In genomic region chr5:98755406-98755805, GRCh38 we compare ENCODE assay signal across 18 cellular contexts. TPM values are rescaled to one million over a fixed set of nuclear protein-coding genes. Genes with fewer than 3 reads are reported as not detected.
DNase-seq lines count a peak whose midpoint lies in the region; ATAC-seq and TF ChIP-seq lines count a peak whose summit lies in the region.
"Had no signal": no experiment of that assay in that cellular context is flagged by ENCODE, and none has a peak within 500 bp of the region (broad histone marks: within the 10 kb centered on the region; RNA-seq: fewer than 3 reads in every experiment).

No MANE protein-coding gene starts in this region.

- no peak overlapping the region for H3K27ac ChIP-seq in heart left ventricle
- H3K27ac ChIP-seq: epithelial cell of prostate, SJCRH30, testis had no signal

- ATAC-seq in heart left ventricle = no peak
- ATAC-seq: activated CD8-positive, alpha-beta T cell treated with anti-CD3 and anti-CD28 coated beads for 36 hours; CD8-positive, alpha-beta T cell had no signal

- WGBS in heart left ventricle, 4 donors = 62 to 83% (median 71%) methylated on average over 3 of the region's 3 CpGs

- H3K36me3 ChIP-seq in heart left ventricle = no peaks in the 10 kb centered on the region
- H3K36me3 ChIP-seq: SJCRH30 had no signal

- H3K9me3 ChIP-seq in heart left ventricle = no peaks in the 10 kb centered on the region
- H3K9me3 ChIP-seq: SJCRH30, testis had no signal

- H3K27me3 ChIP-seq in heart left ventricle = peaks cover 0 to 16% (median 0%) of the 10 kb centered on the region in 9 donors
- H3K27me3 ChIP-seq: SJCRH30, testis had no signal

- TF ChIP-seq POLR2A in heart left ventricle (IDR thresholded peaks at IDR 0.05) = no peak

- DNase-seq in AG09319 (ENCODE audit: extremely low read depth, low read depth) (peak; percentile 66), LHCN-M2 (ENCODE audit: low read depth) (peak; percentile 97), astrocyte of the hippocampus (ENCODE audit: low read depth, low spot score) (peak; percentile 57), iris pigment epithelial cell (ENCODE audit: low read depth) (peak; percentile 70), heart left ventricle (no peak), NCI-H187 treated with DMSO at 0.1 percent for 48 hours (lab: John Stamatoyannopoulos, UW) (no peak), GOT3 (lab: John Stamatoyannopoulos, UW) (no peak), NCI-H187 (lab: John Stamatoyannopoulos, UW) (no peak)
- DNase-seq: activated CD8-positive, alpha-beta T cell treated with anti-CD3 and anti-CD28 coated beads for 36 hours; activated naive CD4-positive, alpha-beta T cell treated with anti-CD3 and anti-CD28 coated beads, Interleukin-2, amount 10 ng/mL, durations not matched to agents 7 days and 5 days; activated T-cell treated with anti-CD3 and anti-CD28 coated beads, Interleukin-2, amount 50 U/mL, for 1 hour; CD8-positive, alpha-beta T cell; Karpas-422; NCI-H1105; NCI-H526 treated with DMSO at 0.1 percent for 48 hours; SJCRH30; testis had no signal

- no peak overlapping the region for H3K4me3 ChIP-seq in heart left ventricle
- H3K4me3 ChIP-seq: SJCRH30, testis had no signal

- intact Hi-C loops in heart left ventricle (cut with DNase I) = no loop called here

- TF ChIP-seq CTCF in AG09319 (IDR thresholded peaks at IDR 0.05; ENCODE audit: low read depth, low read length) = no peak
- TF ChIP-seq CTCF in heart left ventricle (IDR thresholded peaks at IDR 0.05) = no peak

- H3K4me1 ChIP-seq in heart left ventricle = no peaks in the 10 kb centered on the region
- H3K4me1 ChIP-seq: SJCRH30, testis had no signal

RNA-seq across cellular contexts. Expression of gene RGMB, which starts 18.1 kb away (rescaled TPM):
- total RNA-seq in LHCN-M2 (2014; rRNA removed) = 105 and 117 TPM in 2 replicates
- polyA plus RNA-seq in LHCN-M2 (2012) = 82.0 TPM
- total RNA-seq in heart left ventricle = 10 to 100 TPM; 11.0 to 42.2 (median 17.0) TPM
- 1 to 10 TPM; 2.0 to 9.3 TPM for polyA plus RNA-seq in heart left ventricle

Comparison
In these comparisons a context has a peak if more than half of its experiments do, and no peak if none do; other contexts are left out.
1. DNase-seq: peak in AG09319 (single experiment), LHCN-M2 (single experiment), astrocyte of the hippocampus (single experiment) and iris pigment epithelial cell (single experiment); none in heart left ventricle (0 of 5), NCI-H187 treated with DMSO at 0.1 percent for 48 hours (single experiment), GOT3 (single experiment) and NCI-H187 (0 of 2).